ENCODE assay signal across 9 cellular contexts in the genomic region with DNA sequence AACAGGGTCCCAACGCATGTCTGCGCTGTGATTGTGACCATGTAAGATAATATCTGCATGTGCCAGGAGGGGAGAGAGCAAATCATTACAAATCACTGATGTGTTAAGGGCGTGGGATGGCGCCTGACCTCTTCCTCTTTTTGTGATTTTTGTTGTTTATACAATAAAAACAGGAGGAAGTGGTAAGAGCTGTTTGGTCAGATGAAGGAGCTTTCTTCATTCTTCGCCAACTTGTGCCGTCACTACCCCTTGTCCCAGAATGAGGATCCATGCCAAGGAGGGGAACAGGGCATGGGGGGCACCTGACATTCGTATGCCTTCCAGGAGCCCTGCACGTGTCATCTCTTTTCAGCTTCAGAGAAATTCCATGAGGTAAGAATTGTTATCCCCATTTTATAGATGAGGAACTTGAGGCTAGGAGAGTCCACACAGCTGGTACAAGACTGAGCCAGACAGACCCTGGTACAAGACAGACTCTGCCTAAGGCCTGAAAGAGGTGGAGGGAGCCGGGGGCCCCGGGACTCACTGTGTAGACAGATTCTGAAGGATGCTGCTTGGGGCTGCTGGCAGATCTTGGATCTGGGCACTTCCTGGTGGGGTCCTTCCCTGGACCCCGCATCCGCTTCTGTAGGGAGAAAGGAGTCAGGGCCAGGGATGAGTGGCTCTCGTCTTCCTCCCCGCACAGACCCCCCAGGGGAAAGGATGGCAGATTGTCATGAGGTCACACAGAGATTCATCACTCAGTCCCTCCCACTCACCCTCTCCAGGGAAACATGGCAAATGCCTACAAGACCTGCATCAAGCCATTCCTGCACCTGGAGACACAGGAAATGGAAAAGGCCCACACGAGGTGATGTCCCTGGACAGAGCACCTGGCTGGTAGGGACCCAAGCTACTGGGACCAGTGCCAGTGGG. TPM values are rescaled to one million over a fixed set of nuclear protein-coding genes. Genes with fewer than 3 reads are reported as not detected.
A peak's percentile ranks its signal among the peaks of the same experiment; 100 is the strongest.
DNase-seq lines count a peak whose midpoint lies in the region; ATAC-seq, FAIRE-seq and TF ChIP-seq lines count a peak whose summit lies in the region.
"Had no signal": no experiment of that assay in that cellular context is flagged by ENCODE, and none has a peak within 500 bp of the region (broad histone marks: within the 10 kb centered on the region; RNA-seq: fewer than 3 reads in every experiment).

No MANE protein-coding gene starts in this region.

- peak overlapping the region; percentile 0; the same call in 1 of the 2 replicates for H3K4me3 ChIP-seq in GM12864 (ENCODE audit: low read depth, low read length)
- H3K4me3 ChIP-seq in Karpas-422 (ENCODE audit: low read length), result peak overlapping the region; percentile 45; the same call in 1 of the 2 replicates
- no peak overlapping the region for H3K4me3 ChIP-seq in K562
- no peak overlapping the region for H3K4me3 ChIP-seq in naive thymus-derived CD4-positive, alpha-beta T cell (ENCODE audit: low read length)

- no peaks in the 10 kb centered on the region for H3K9me1 ChIP-seq in K562 (ENCODE audit: control insufficient read depth, insufficient read depth, low read length)

- H3K27me3 Mint-ChIP-seq in naive thymus-derived CD4-positive, alpha-beta T cell, result no peaks in the 10 kb centered on the region

- H3K27ac Mint-ChIP-seq in naive thymus-derived CD4-positive, alpha-beta T cell, result no peak overlapping the region

- H3K9me2 ChIP-seq in Karpas-422 (replicated peaks; ENCODE audit: insufficient read depth, low read length), result no peaks in the 10 kb centered on the region

- no peak for FAIRE-seq in K562 (lab: Jason Lieb, UNC)

- peaks cover 0 to 13% (median 5%) of the 10 kb centered on the region in 7 donors for H3K4me1 Mint-ChIP-seq in naive thymus-derived CD4-positive, alpha-beta T cell

- peak overlapping the region in 1 of 10 donors; percentile 28 for H3K4me3 Mint-ChIP-seq in naive thymus-derived CD4-positive, alpha-beta T cell

- TF ChIP-seq RAD21 in K562 (CRISPR knock-in tag; conservative IDR thresholded peaks at IDR 0.05 in 1 of 2, IDR thresholded peaks at IDR 0.05 in 1 of 2), result no peak

- H3K4me1 ChIP-seq in Karpas-422 (ENCODE audit: low read length), result peaks cover 32% of the 10 kb centered on the region
- peaks cover 7 to 20% of the 10 kb centered on the region in 2 experiments; a peak in 4 of 5 replicates for H3K4me1 ChIP-seq in K562 (replicated peaks in 1 of 2; ENCODE audit: control insufficient read depth in 2 of 2, insufficient read depth in 2 of 2, low read length in 2 of 2)
- H3K4me1 ChIP-seq in naive thymus-derived CD4-positive, alpha-beta T cell (ENCODE audit: control insufficient read depth in 2 of 2, insufficient read depth in 2 of 2, low read length in 2 of 2), result no peaks in the 10 kb centered on the region

- H3K27me3 ChIP-seq in Karpas-422 (ENCODE audit: low read length), result no peaks in the 10 kb centered on the region
- peaks cover 0 to 12% of the 10 kb centered on the region in 2 experiments; a peak in 2 of 5 replicates for H3K27me3 ChIP-seq in K562 (ENCODE audit: control insufficient read depth in 2 of 2, insufficient read depth in 2 of 2, low read length in 2 of 2)
- no peaks in the 10 kb centered on the region for H3K27me3 ChIP-seq in naive thymus-derived CD4-positive, alpha-beta T cell (ENCODE audit: control insufficient read depth in 2 of 2, insufficient read depth in 2 of 2, low read length in 2 of 2)

- CTCF ChIA-PET in K562 (lab: Yijun Ruan, JAX; ENCODE audit: low intra/inter-chr PET ratio), result no interaction called here
- CTCF ChIA-PET in naive thymus-derived CD4-positive, alpha-beta T cell (lab: Charles Lee), result no interaction called here
- CTCF ChIA-PET in RWPE1 (lab: Yijun Ruan, JAX), result no interaction called here

- 0 out of 2 replicates have a peak overlapping the region, but pooled peaks have one; percentile 15 for H3K9ac ChIP-seq in Karpas-422 (ENCODE audit: low read length)
- no peak overlapping the region for H3K9ac ChIP-seq in K562 (ENCODE audit: insufficient read depth in 1 of 2, low read depth in 2 of 2, low read length in 2 of 2)

- no peak overlapping the region for H2AFZ ChIP-seq in Karpas-422 (ENCODE audit: low read length)
- no peak overlapping the region for H2AFZ ChIP-seq in K562 (ENCODE audit: low read depth, low read length)

- H3K36me3 ChIP-seq in Karpas-422 (ENCODE audit: insufficient read depth, low read length) (no peaks in the 10 kb centered on the region), K562 (ENCODE audit: control insufficient read depth, insufficient read depth, low read length) (no peaks in the 10 kb centered on the region)
- no peaks in the 10 kb centered on the region for H3K36me3 ChIP-seq in naive thymus-derived CD4-positive, alpha-beta T cell (ENCODE audit: control insufficient read depth in 2 of 3, insufficient read depth in 3 of 3, low read length in 3 of 3)

- no peak for ATAC-seq in K562
- peak; percentile 83 for ATAC-seq in naive thymus-derived CD4-positive, alpha-beta T cell

- DNase-seq in GM12864 (ENCODE audit: low read depth) (peak; percentile 42), Karpas-422 (peak; percentile 70), K562 (ENCODE audit: extremely low read depth in 1 of 4, low spot score in 3 of 4) (no peak), COLO829 (ENCODE audit: low spot score) (no peak), COLO668 (lab: John Stamatoyannopoulos, UW; ENCODE audit: unreplicated experiment) (no peak), NCI-H2107 treated with DMSO at 0.1 percent for 48 hours (lab: John Stamatoyannopoulos, UW; ENCODE audit: unreplicated experiment) (no peak), RWPE1 (ENCODE audit: low spot score) (no peak)
- no peak for DNase-seq in naive thymus-derived CD4-positive, alpha-beta T cell

- no peaks in the 10 kb centered on the region for H3K36me3 Mint-ChIP-seq in naive thymus-derived CD4-positive, alpha-beta T cell

- H4K20me1 ChIP-seq in Karpas-422 (ENCODE audit: insufficient read depth, low read depth, low read length) (no peaks in the 10 kb centered on the region; the same call in 1 of the 2 replicates), K562 (replicated peaks; ENCODE audit: control insufficient read depth, insufficient read depth, low read length) (no peaks in the 10 kb centered on the region; the same call in 1 of the 2 replicates)

- TF ChIP-seq EP300 in K562 (IDR thresholded peaks at IDR 0.05; ENCODE audit: low read length), result no peak

- TF ChIP-seq CTCF in GM12864 (IDR thresholded peaks at IDR 0.05; ENCODE audit: low read depth, low read length, missing control alignments), result no peak
- TF ChIP-seq CTCF in K562 (IDR thresholded peaks at IDR 0.05 in 2 of 3, conservative IDR thresholded peaks at IDR 0.05 in 1 of 3; ENCODE audit: insufficient read depth in 2 of 3, low read depth in 1 of 3, low read length in 3 of 3), result no peak
- TF ChIP-seq CTCF in RWPE1 (conservative IDR thresholded peaks at IDR 0.05; ENCODE audit: low read depth), result no peak

- BruUV-seq in K562 (replicated peaks; lab: Mats Ljungman, UMichigan), result no TSS peak

- no peaks in the 10 kb centered on the region for H3K9me3 Mint-ChIP-seq in naive thymus-derived CD4-positive, alpha-beta T cell

- H3K79me2 ChIP-seq in Karpas-422 (ENCODE audit: low read length) (no peaks in the 10 kb centered on the region), K562 (ENCODE audit: control insufficient read depth, insufficient read depth, low read length) (no peaks in the 10 kb centered on the region)

- in situ Hi-C loops in K562 (cut with MboI), result no loop called here

- POLR2A ChIA-PET in K562 (lab: Yijun Ruan, JAX), result no interaction called here
- POLR2A ChIA-PET in naive thymus-derived CD4-positive, alpha-beta T cell (lab: Charles Lee), result no interaction called here
- POLR2A ChIA-PET in RWPE1 (lab: Yijun Ruan, JAX; ENCODE audit: low non-redundant PET), result no interaction called here

- no peaks in the 10 kb centered on the region for H3K9me3 ChIP-seq in Karpas-422 (ENCODE audit: low read length)
- no peaks in the 10 kb centered on the region for H3K9me3 ChIP-seq in K562 (replicated peaks; ENCODE audit: control insufficient read depth, insufficient read depth, low read depth, low read length)
- H3K9me3 ChIP-seq in naive thymus-derived CD4-positive, alpha-beta T cell (ENCODE audit: control insufficient read depth in 2 of 3, low read length in 3 of 3), result no peaks in the 10 kb centered on the region

- intact Hi-C loops in K562 (cut with micrococcal nuclease), result no loop called here
- intact Hi-C loops in naive thymus-derived CD4-positive, alpha-beta T cell (cut with micrococcal nuclease), result no loop called here

- peak overlapping the region; percentile 56 for H3K4me2 ChIP-seq in Karpas-422 (ENCODE audit: low read depth, low read length, poor library complexity, severe bottlenecking)
- H3K4me2 ChIP-seq in K562 (ENCODE audit: insufficient read depth, low read length), result no peak overlapping the region

- TF ChIP-seq POLR2A in K562 (conservative IDR thresholded peaks at IDR 0.05), result no peak

- 3% methylated on average over 10 of the region's 15 CpGs for WGBS in K562 (ENCODE audit: insufficient coverage, low coverage, missing lambda C conversion rate)

- H3K27ac ChIP-seq in Karpas-422 (ENCODE audit: low read length) (no peak overlapping the region), K562 (ENCODE audit: extremely low read depth, low read depth, low read length) (no peak overlapping the region), RWPE1 (no peak overlapping the region)
- H3K27ac ChIP-seq in naive thymus-derived CD4-positive, alpha-beta T cell (ENCODE audit: low read depth, low read length), result no peak overlapping the region

TF ChIP-seq in K562, 482 proteins besides CTCF, POLR2A, EP300 and RAD21 (continues in another document):
- TF ChIP-seq RBM39 (optimal IDR thresholded peaks at IDR 0.05; ENCODE audit: low read depth, low read length) (no peak), KHSRP (IDR thresholded peaks at IDR 0.05) (no peak)

RNA-seq across cellular contexts. Expression of a gene that starts 34.6 kb away (rescaled TPM):
- total RNA-seq in Karpas-422 (2014; rRNA removed; shearing (Covaris generic); ENCODE audit: low replicate concordance), result not detected in 2 replicates
- not detected in 2 replicates for total RNA-seq in K562 (2011; cell fraction: chromatin; rRNA removed; ENCODE audit: low replicate concordance)
- not detected in 2 replicates for total RNA-seq in K562 (2011; cell fraction: nucleolus; rRNA removed)
- total RNA-seq in K562 (2011; cell fraction: nucleoplasm; rRNA removed), result not detected in 2 replicates
- 0.08 TPM in 1 of 2 replicates, not detected in the other for total RNA-seq in K562 (2014; rRNA removed)
- not detected in 2 replicates for total RNA-seq in K562 (2014; rRNA removed; fragmentation: Illumina TruSeq; extraction: Trizol)
- total RNA-seq in K562 (2015; rRNA removed; fragmentation: Illumina TruSeq; extraction: Trizol), result 0.04 TPM in 2 replicates
- 0.02 and 0.18 TPM in 2 replicates for total RNA-seq in K562 (2021)
- polyA plus RNA-seq in K562 (2011; rRNA removed), result 0.01 TPM in 1 of 2 replicates, not detected in the other
- polyA plus RNA-seq in K562 (2011; cell fraction: cytosol; rRNA removed), result 0.03 TPM in 1 of 2 replicates, not detected in the other
- 0.03 TPM in 1 of 2 replicates, not detected in the other for polyA plus RNA-seq in K562 (2011; cell fraction: nucleus; rRNA removed)
- 0.08 and 0.21 TPM in 2 replicates for polyA plus RNA-seq in K562 (2012)
- polyA plus RNA-seq in K562 (2014; fragmentation: Illumina TruSeq; extraction: Trizol), result 0.03 and 0.04 TPM in 2 replicates
- not detected for polyA plus RNA-seq in K562 (2014; fragmentation: Nextera tagmentation; extraction: Ambion mirVana)
- not detected in 2 replicates for polyA plus RNA-seq in K562 (2014; rRNA removed)
- not detected in 2 replicates for polyA minus RNA-seq in K562 (2011; rRNA and poly(A)+ RNA removed)
- not detected in 2 replicates for polyA minus RNA-seq in K562 (2011; cell fraction: cytosol; rRNA and poly(A)+ RNA removed)
- polyA minus RNA-seq in K562 (2011; cell fraction: nucleus; rRNA and poly(A)+ RNA removed), result not detected in 2 replicates
- total RNA-seq in naive thymus-derived CD4-positive, alpha-beta T cell, result 10 to 100 TPM in 1 of 5 experiments, 1 to 10 TPM in 1, under 1 TPM in 3; 0.51 to 40.3 (median 0.77) TPM
- under 1 TPM; 0.03 to 0.06 TPM for polyA plus RNA-seq in naive thymus-derived CD4-positive, alpha-beta T cell
- total RNA-seq: MCF 10A had no signal

Comparison
In these comparisons a context has a peak if more than half of its experiments do, and no peak if none do; other contexts are left out.
1. DNase-seq: peak in GM12864 (single experiment) and Karpas-422 (single experiment); none in K562 (0 of 4), naive thymus-derived CD4-positive, alpha-beta T cell (0 of 9), COLO829 (single experiment), COLO668 (single experiment), NCI-H2107 treated with DMSO at 0.1 percent for 48 hours (single experiment) and RWPE1 (single experiment).
2. H3K4me3 ChIP-seq: peak in GM12864 (single experiment) and Karpas-422 (single experiment); none in K562 (single experiment) and naive thymus-derived CD4-positive, alpha-beta T cell (single experiment).